ENCODE assay signal across 1 cellular context in genomic region chr17:81003711-81004335, GRCh38.
TF ChIP-seq lines count a peak whose summit lies in the region.

No MANE protein-coding gene starts in this region.

TF ChIP-seq in HEK293, 187 proteins besides CTCF, POLR2A, EP300 and RAD21 (continued from another document):
- TF ChIP-seq ZNF580 (tag by site-specific recombination; IDR thresholded peaks at IDR 0.05) = no peak
- peak; percentile 39 for TF ChIP-seq ZIC2 (tag by site-specific recombination; IDR thresholded peaks at IDR 0.05)
- TF ChIP-seq ZNF555 (tag by site-specific recombination; conservative IDR thresholded peaks at IDR 0.05) = no peak
- TF ChIP-seq ZBTB6 (tag by site-specific recombination; IDR thresholded peaks at IDR 0.05) = no peak
- no peak for TF ChIP-seq PRDM4 (tag by site-specific recombination; IDR thresholded peaks at IDR 0.05)
- no peak for TF ChIP-seq ZNF426 (tag by site-specific recombination; IDR thresholded peaks at IDR 0.05)
- no peak for TF ChIP-seq HIC1 (tag by site-specific recombination; IDR thresholded peaks at IDR 0.05)
- no peak for TF ChIP-seq ZNF639 (tag by site-specific recombination; IDR thresholded peaks at IDR 0.05)
- no peak for TF ChIP-seq ZNF214 (tag by site-specific recombination; IDR thresholded peaks at IDR 0.05; ENCODE audit: borderline replicate concordance)
- no peak for TF ChIP-seq ZNF501 (tag by site-specific recombination; IDR thresholded peaks at IDR 0.05)
- TF ChIP-seq KLF10 (tag by site-specific recombination; IDR thresholded peaks at IDR 0.05) = no peak
